In the genomic region with DNA sequence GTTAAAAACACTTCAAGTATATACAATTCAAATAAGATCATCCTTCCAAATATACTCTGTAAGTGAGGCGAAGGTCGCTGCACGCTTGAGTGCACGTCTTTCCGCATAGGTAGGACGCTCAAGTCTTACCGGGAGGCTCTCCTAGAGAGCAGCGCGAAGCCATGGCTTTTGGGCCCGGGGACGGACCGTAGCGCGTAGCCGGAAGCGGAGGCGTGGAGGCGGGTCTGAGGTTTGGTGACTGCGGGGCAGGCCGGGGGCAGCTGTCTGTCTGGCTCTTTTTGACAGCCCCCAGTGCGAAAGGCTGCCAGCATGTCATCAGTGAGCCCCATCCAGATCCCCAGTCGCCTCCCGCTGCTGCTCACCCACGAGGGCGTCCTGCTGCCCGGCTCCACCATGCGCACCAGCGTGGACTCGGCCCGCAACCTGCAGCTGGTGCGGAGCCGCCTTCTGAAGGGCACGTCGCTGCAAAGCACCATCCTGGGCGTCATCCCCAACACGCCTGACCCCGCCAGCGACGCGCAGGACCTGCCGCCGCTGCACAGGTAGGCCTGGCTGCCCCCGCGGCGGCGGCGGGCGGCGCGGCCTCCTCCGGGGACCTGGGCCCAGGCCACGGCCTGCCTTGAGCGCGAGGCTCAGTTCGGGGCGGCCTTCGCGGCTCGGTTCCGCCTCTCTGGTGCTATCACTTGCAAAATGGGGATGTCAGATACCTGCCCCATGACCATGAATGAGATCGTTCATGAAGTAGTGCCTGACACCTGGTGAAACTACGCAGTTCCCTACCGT, we compare ENCODE assay signal across 8 cellular contexts. TPM values are rescaled to one million over a fixed set of nuclear protein-coding genes. Genes with fewer than 3 reads are reported as not detected.
DNase-seq lines count a peak whose midpoint lies in the region; ATAC-seq and TF ChIP-seq lines count a peak whose summit lies in the region.

A gene with protein sequence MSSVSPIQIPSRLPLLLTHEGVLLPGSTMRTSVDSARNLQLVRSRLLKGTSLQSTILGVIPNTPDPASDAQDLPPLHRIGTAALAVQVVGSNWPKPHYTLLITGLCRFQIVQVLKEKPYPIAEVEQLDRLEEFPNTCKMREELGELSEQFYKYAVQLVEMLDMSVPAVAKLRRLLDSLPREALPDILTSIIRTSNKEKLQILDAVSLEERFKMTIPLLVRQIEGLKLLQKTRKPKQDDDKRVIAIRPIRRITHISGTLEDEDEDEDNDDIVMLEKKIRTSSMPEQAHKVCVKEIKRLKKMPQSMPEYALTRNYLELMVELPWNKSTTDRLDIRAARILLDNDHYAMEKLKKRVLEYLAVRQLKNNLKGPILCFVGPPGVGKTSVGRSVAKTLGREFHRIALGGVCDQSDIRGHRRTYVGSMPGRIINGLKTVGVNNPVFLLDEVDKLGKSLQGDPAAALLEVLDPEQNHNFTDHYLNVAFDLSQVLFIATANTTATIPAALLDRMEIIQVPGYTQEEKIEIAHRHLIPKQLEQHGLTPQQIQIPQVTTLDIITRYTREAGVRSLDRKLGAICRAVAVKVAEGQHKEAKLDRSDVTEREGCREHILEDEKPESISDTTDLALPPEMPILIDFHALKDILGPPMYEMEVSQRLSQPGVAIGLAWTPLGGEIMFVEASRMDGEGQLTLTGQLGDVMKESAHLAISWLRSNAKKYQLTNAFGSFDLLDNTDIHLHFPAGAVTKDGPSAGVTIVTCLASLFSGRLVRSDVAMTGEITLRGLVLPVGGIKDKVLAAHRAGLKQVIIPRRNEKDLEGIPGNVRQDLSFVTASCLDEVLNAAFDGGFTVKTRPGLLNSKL (plus strand): TSS at position 221 of the 783 bp plus-strand sequence. CDS start 89 bp downstream, at position 310.

- WGBS in spleen, 5 donors = 0 to 1% (median 0%) methylated on average over 33 to 63 of the region's 63 CpGs

- no peak for TF ChIP-seq CTCF in spleen (IDR thresholded peaks at IDR 0.05 in 8 of 11, conservative IDR thresholded peaks at IDR 0.05 in 3 of 11)

- ATAC-seq in GM18907 (IDR thresholded peaks at IDR 0.05; ENCODE audit: unreplicated experiment) = peak; percentile 98
- peak; percentile 96 for ATAC-seq in HG03159 (IDR thresholded peaks at IDR 0.05; ENCODE audit: unreplicated experiment)

- H3K4me1 ChIP-seq in spleen = peaks cover 20 to 55% (median 38%) of the 10 kb centered on the region in 6 donors

- H3K9me3 ChIP-seq in spleen = peaks cover 0 to 3% (median 0%) of the 10 kb centered on the region in 8 donors

- intact Hi-C loops in spleen (cut with DNase I; ENCODE audit: low total_unique reads) = no loop called here

- H3K4me3 ChIP-seq in spleen = peak within 1 kb of the TSS; percentile 71 to 94 (median 87)

- no peak for TF ChIP-seq POLR2A in spleen (IDR thresholded peaks at IDR 0.05)

- H3K27ac ChIP-seq in caudate nucleus (ENCODE audit: low read depth, low read length) = peak within 1 kb of the TSS; percentile 83
- peak within 1 kb of the TSS; percentile 80 to 93 (median 87) for H3K27ac ChIP-seq in spleen

- H3K36me3 ChIP-seq in spleen = no peaks in the 10 kb centered on the region

- peak; percentile 90 for DNase-seq in AG08395 (ENCODE audit: low spot score)
- DNase-seq in NCI-H226 = peak; percentile 88
- peak; percentile 75 to 84 (median 82) for DNase-seq in activated CD4-positive, CD25-positive, alpha-beta regulatory T cell (lab: John Stamatoyannopoulos, UW)
- DNase-seq in caudate nucleus (lab: John Stamatoyannopoulos, UW) = peak in 60 of 61 donors; percentile 35 to 94 (median 86)
- peak; percentile 95 for DNase-seq in inferior parietal cortex (ENCODE audit: extremely low spot score)
- peak; percentile 98 for DNase-seq in spleen

- no peaks in the 10 kb centered on the region for H3K27me3 ChIP-seq in spleen (replicated peaks in 1 of 7)

RNA-seq across cellular contexts. Expression of the gene that starts here (rescaled TPM):
- 10 to 100 TPM; 50.3 to 75.4 (median 61.3) TPM for total RNA-seq in spleen
- 10 to 100 TPM; 20.1 to 36.0 (median 30.0) TPM for polyA plus RNA-seq in spleen

Comparison
In these comparisons a context has a peak if more than half of its experiments do, and no peak if none do; other contexts are left out.
1. Peak in every context shown above with its lines: DNase-seq, ATAC-seq, H3K4me3 ChIP-seq and H3K27ac ChIP-seq.